ENCODE assay signal across 14 cellular contexts in the genomic region with DNA sequence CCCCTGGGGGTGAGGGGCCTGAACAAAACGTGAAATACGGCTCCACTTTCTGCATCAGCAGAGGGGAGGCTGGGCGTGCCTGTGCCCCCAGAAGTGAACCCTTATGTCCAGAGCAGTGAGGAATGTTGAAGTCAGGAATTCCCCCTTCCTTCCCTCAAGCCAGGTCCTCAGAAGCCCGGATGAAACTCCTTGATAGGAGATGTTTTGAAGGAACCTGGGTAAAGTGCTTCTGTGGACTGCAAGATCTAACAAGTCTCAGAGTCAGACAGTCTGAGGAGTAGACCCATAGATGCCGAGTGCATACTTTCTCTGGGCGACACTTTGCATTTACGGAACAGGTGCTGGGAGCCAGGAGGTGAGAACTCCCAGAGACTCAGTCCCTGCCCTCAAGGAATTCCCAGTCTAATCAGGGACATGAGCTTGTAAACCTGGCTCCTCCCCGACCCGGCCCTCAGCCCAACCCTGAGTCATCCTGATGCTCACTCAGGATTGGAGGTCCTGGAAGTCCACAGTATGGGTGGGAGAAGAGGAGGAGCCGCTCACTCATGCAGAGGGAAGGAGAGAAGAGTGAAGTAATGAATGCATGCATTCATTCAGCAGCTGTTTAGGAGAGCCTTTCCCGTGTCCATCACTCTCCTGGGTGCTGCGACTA.
DNase-seq lines count a peak whose midpoint lies in the region; TF ChIP-seq lines count a peak whose summit lies in the region.
"Had no signal": no experiment of that assay in that cellular context is flagged by ENCODE, and none has a peak within 500 bp of the region (broad histone marks: within the 10 kb centered on the region; RNA-seq: fewer than 3 reads in every experiment).

No MANE protein-coding gene starts in this region.

- no peak overlapping the region for H2AFZ ChIP-seq in mesenchymal stem cell (ENCODE audit: low read depth, low read length)

- H3K27ac Mint-ChIP-seq in CD8-positive, alpha-beta memory T cell: peak overlapping the region; percentile 85 to 100 (median 98)
- peak overlapping the region; percentile 73; the same call in 1 of the 2 replicates for H3K27ac Mint-ChIP-seq in HFFc6
- peak overlapping the region; percentile 80 for H3K27ac Mint-ChIP-seq in activated T-helper 1 cell treated with anti-CD3 and anti-CD28 coated beads, Interleukin-12 subunit alpha, Interleukin-12 subunit beta, Interleukin-2, Interleukin-4 antibody, amounts not matched to agents 30 ng/mL and 10 ng/mL and 1 ng/mL, durations not matched to agents 14 hours and 24 hours and 36 hours

- peaks cover 0 to 2% of the 10 kb centered on the region in 2 donors for H3K27me3 Mint-ChIP-seq in CD8-positive, alpha-beta memory T cell
- H3K27me3 Mint-ChIP-seq in HFFc6 (ENCODE audit: insufficient read depth): no peaks in the 10 kb centered on the region; the same call in none of the 2 replicates
- H3K27me3 Mint-ChIP-seq in activated T-helper 1 cell treated with anti-CD3 and anti-CD28 coated beads, Interleukin-12 subunit alpha, Interleukin-12 subunit beta, Interleukin-2, Interleukin-4 antibody, amounts not matched to agents 30 ng/mL and 10 ng/mL and 1 ng/mL, durations not matched to agents 14 hours and 24 hours and 36 hours (ENCODE audit: insufficient read depth): no peaks in the 10 kb centered on the region

- no peak for DNase-seq in CD8-positive, alpha-beta memory T cell
- DNase-seq in HFFc6 (no peak), mesenchymal stem cell (no peak), RPMI8226 (no peak), C1 segment of cervical spinal cord (lab: John Stamatoyannopoulos, UW) (no peak), NCI-H524 (lab: John Stamatoyannopoulos, UW) (no peak)
- DNase-seq in activated T-helper 1 cell treated with anti-CD3 and anti-CD28 coated beads, Interleukin-12 subunit alpha, Interleukin-12 subunit beta, Interleukin-2, Interleukin-4 antibody, amounts not matched to agents 30 ng/mL and 10 ng/mL and 1 ng/mL, durations not matched to agents 14 hours and 24 hours and 36 hours (ENCODE audit: low spot score): no peak
- DNase-seq: brain microvascular endothelial cell, NCI-H1092 treated with DMSO at 0.1 percent for 48 hours, NCI-H226, sigmoid colon, T-helper 9 cell had no signal

- no peak overlapping the region for H2BK12ac ChIP-seq in mesenchymal stem cell (ENCODE audit: low read length in 2 of 2)

- H4K91ac ChIP-seq in mesenchymal stem cell (ENCODE audit: low read length): peak overlapping the region; percentile 58

- no peaks in the 10 kb centered on the region for H3K36me3 ChIP-seq in CD8-positive, alpha-beta memory T cell (ENCODE audit: insufficient read depth, low read length)
- no peaks in the 10 kb centered on the region for H3K36me3 ChIP-seq in mesenchymal stem cell (ENCODE audit: control insufficient read depth in 1 of 2, insufficient read depth in 2 of 2, low read depth in 1 of 2, low read length in 2 of 2)
- H3K36me3 ChIP-seq: brain microvascular endothelial cell, sigmoid colon, thoracic aorta had no signal

- H3K14ac ChIP-seq in mesenchymal stem cell (ENCODE audit: low read length in 2 of 2): no peak overlapping the region

- no peak overlapping the region for H3K9ac ChIP-seq in mesenchymal stem cell (ENCODE audit: low read length)

- H3K27me3 ChIP-seq in CD8-positive, alpha-beta memory T cell (ENCODE audit: insufficient read depth, low read length, poor library complexity, severe bottlenecking): no peaks in the 10 kb centered on the region
- H3K27me3 ChIP-seq in mesenchymal stem cell (ENCODE audit: control insufficient read depth in 1 of 2, insufficient read depth in 1 of 2, low read length in 2 of 2): no peaks in the 10 kb centered on the region
- H3K27me3 ChIP-seq: brain microvascular endothelial cell, sigmoid colon had no signal

- no peak overlapping the region for H3K4me3 ChIP-seq in CD8-positive, alpha-beta memory T cell (ENCODE audit: low read length)
- H3K4me3 ChIP-seq in mesenchymal stem cell (ENCODE audit: insufficient read depth in 1 of 2, low read depth in 1 of 2, low read length in 2 of 2): no peak overlapping the region
- H3K4me3 ChIP-seq: sigmoid colon, thoracic aorta had no signal

- CTCF ChIA-PET in CD8-positive, alpha-beta memory T cell (lab: Charles Lee): interaction anchor here (1.1 kb wide), 1 partner anchor 21 kb away, joined by 4 read pairs; no protein-coding TSS in a partner anchor

- H2BK5ac ChIP-seq in mesenchymal stem cell (ENCODE audit: low read depth, low read length, poor library complexity, severe bottlenecking): peak overlapping the region; percentile 95

- intact Hi-C loops in activated T-helper 1 cell treated with anti-CD3 and anti-CD28 coated beads, Interleukin-12 subunit alpha, Interleukin-12 subunit beta, Interleukin-2, Interleukin-4 antibody, amounts not matched to agents 30 ng/mL and 10 ng/mL and 1 ng/mL, durations not matched to agents 14 hours and 24 hours and 36 hours (cut with micrococcal nuclease): loop anchor here (2.0 to 5.0 kb wide), 4 partner anchors 17 to 760 kb away; a partner anchor contains a TSS

- H3K36me3 Mint-ChIP-seq in CD8-positive, alpha-beta memory T cell: no peaks in the 10 kb centered on the region
- H3K36me3 Mint-ChIP-seq in HFFc6 (ENCODE audit: low read depth): no peaks in the 10 kb centered on the region
- H3K36me3 Mint-ChIP-seq in activated T-helper 1 cell treated with anti-CD3 and anti-CD28 coated beads, Interleukin-12 subunit alpha, Interleukin-12 subunit beta, Interleukin-2, Interleukin-4 antibody, amounts not matched to agents 30 ng/mL and 10 ng/mL and 1 ng/mL, durations not matched to agents 14 hours and 24 hours and 36 hours (ENCODE audit: low read depth): peaks cover 2% of the 10 kb centered on the region

- H3K4ac ChIP-seq in mesenchymal stem cell (ENCODE audit: low read depth in 1 of 2, low read length in 2 of 2): no peak overlapping the region

- POLR2A ChIA-PET in CD8-positive, alpha-beta memory T cell (lab: Charles Lee): no interaction called here

- H3K27ac ChIP-seq in CD8-positive, alpha-beta memory T cell (ENCODE audit: low read depth, low read length): no peak overlapping the region
- H3K27ac ChIP-seq in mesenchymal stem cell (ENCODE audit: low read length, poor library complexity, severe bottlenecking): peak overlapping the region; percentile 99
- H3K27ac ChIP-seq: brain microvascular endothelial cell, thoracic aorta had no signal

- no peak overlapping the region for H4K8ac ChIP-seq in mesenchymal stem cell (ENCODE audit: low read length)

- peak overlapping the region; percentile 44 for H2BK15ac ChIP-seq in mesenchymal stem cell (ENCODE audit: low read depth, poor library complexity, severe bottlenecking)

- H3K4me3 Mint-ChIP-seq in CD8-positive, alpha-beta memory T cell: peak overlapping the region in 3 of 7 donors; percentile 27 to 55 (median 29)
- no peak overlapping the region for H3K4me3 Mint-ChIP-seq in HFFc6
- H3K4me3 Mint-ChIP-seq in activated T-helper 1 cell treated with anti-CD3 and anti-CD28 coated beads, Interleukin-12 subunit alpha, Interleukin-12 subunit beta, Interleukin-2, Interleukin-4 antibody, amounts not matched to agents 30 ng/mL and 10 ng/mL and 1 ng/mL, durations not matched to agents 14 hours and 24 hours and 36 hours: peak overlapping the region; percentile 37
- H3K4me3 Mint-ChIP-seq: neural crest cell had no signal

- peaks cover 76 to 95% (median 89%) of the 10 kb centered on the region in 3 donors for H3K4me1 Mint-ChIP-seq in CD8-positive, alpha-beta memory T cell
- peaks cover 50% of the 10 kb centered on the region for H3K4me1 Mint-ChIP-seq in HFFc6 (ENCODE audit: low read depth)
- H3K4me1 Mint-ChIP-seq in activated T-helper 1 cell treated with anti-CD3 and anti-CD28 coated beads, Interleukin-12 subunit alpha, Interleukin-12 subunit beta, Interleukin-2, Interleukin-4 antibody, amounts not matched to agents 30 ng/mL and 10 ng/mL and 1 ng/mL, durations not matched to agents 14 hours and 24 hours and 36 hours (ENCODE audit: low read depth): peaks cover 85% of the 10 kb centered on the region

- H3K9me3 ChIP-seq in CD8-positive, alpha-beta memory T cell (ENCODE audit: low read length): no peaks in the 10 kb centered on the region
- no peaks in the 10 kb centered on the region for H3K9me3 ChIP-seq in mesenchymal stem cell (ENCODE audit: control insufficient read depth, low read length)
- H3K9me3 ChIP-seq: sigmoid colon, thoracic aorta had no signal

- no peak overlapping the region for H3K23ac ChIP-seq in mesenchymal stem cell (ENCODE audit: low read length in 2 of 2)

- H3K9me3 Mint-ChIP-seq in CD8-positive, alpha-beta memory T cell: no peaks in the 10 kb centered on the region
- no peaks in the 10 kb centered on the region for H3K9me3 Mint-ChIP-seq in HFFc6
- H3K9me3 Mint-ChIP-seq in activated T-helper 1 cell treated with anti-CD3 and anti-CD28 coated beads, Interleukin-12 subunit alpha, Interleukin-12 subunit beta, Interleukin-2, Interleukin-4 antibody, amounts not matched to agents 30 ng/mL and 10 ng/mL and 1 ng/mL, durations not matched to agents 14 hours and 24 hours and 36 hours: no peaks in the 10 kb centered on the region
- H3K9me3 Mint-ChIP-seq: neural crest cell had no signal

- H2AK5ac ChIP-seq in mesenchymal stem cell (ENCODE audit: low read length, severe bottlenecking): peak overlapping the region; percentile 97

- no peak overlapping the region for H3K4me2 ChIP-seq in mesenchymal stem cell (ENCODE audit: low read length, poor library complexity, severe bottlenecking)

- no peak for TF ChIP-seq CTCF in HFFc6 (IDR thresholded peaks at IDR 0.05)

- H3K79me1 ChIP-seq in mesenchymal stem cell (replicated peaks; ENCODE audit: low read length, poor library complexity, severe bottlenecking): peaks cover 1% of the 10 kb centered on the region

- peak overlapping the region in 1 of 2 experiments; percentile 26 for H3K18ac ChIP-seq in mesenchymal stem cell (ENCODE audit: low read depth in 1 of 2, low read length in 2 of 2)

- no peak overlapping the region for H2BK120ac ChIP-seq in mesenchymal stem cell (ENCODE audit: low read depth, low read length)

- 93% methylated on average over 9 of the region's 12 CpGs for WGBS in mesenchymal stem cell

- H3K4me1 ChIP-seq in CD8-positive, alpha-beta memory T cell (ENCODE audit: insufficient read depth, low read length): peaks cover 74% of the 10 kb centered on the region
- peaks cover 18% of the 10 kb centered on the region for H3K4me1 ChIP-seq in mesenchymal stem cell (ENCODE audit: control insufficient read depth, insufficient read depth, low read depth, low read length)
